Comparison of ENCODE assay signal across 8 cellular contexts in the genomic region with DNA sequence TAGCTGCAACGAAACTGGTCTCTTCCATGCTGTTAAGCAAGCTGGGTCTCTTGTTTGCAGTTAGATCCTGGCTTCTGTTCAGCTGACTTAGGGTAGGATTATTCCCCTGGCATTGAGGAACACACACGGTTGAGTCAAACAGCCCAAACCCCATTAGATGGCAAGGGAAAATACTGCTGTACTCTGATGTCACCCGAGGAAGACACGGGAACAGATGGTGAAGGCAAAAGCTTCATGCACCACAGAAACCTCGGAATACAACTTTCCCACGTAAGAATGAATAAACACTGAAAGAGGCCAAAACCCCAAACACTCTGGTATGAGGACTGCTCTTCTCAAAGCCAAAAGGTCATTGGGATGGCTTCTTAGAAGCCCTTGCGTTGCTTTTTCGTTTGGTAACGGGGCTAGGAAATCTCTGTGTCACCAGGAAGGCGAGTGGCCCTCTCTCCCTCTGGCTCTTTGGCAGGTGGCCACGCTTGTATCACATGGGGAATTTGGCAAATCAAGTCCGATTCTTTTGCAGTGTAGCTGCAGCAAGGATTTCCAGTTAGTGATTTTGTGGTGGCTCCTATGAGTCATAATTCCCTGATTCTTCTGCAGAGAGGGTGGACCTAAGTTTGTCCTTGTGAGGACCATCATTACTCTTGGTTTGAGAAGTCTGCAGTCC. TPM values are rescaled to one million over a fixed set of nuclear protein-coding genes. Genes with fewer than 3 reads are reported as not detected.
DNase-seq lines count a peak whose midpoint lies in the region; ATAC-seq and TF ChIP-seq lines count a peak whose summit lies in the region.

No MANE protein-coding gene starts in this region.

- H3K36me3 Mint-ChIP-seq in activated naive CD4-positive, alpha-beta T cell treated with anti-CD3 and anti-CD28 coated beads, Interleukin-2, amount 50 U/mL, for 24 hours: no peaks in the 10 kb centered on the region
- peaks cover 2% of the 10 kb centered on the region for H3K36me3 Mint-ChIP-seq in activated naive CD4-positive, alpha-beta T cell treated with anti-CD3 and anti-CD28 coated beads, Interleukin-2, amount 10 ng/mL, durations not matched to agents 7 days and 5 days

- H3K27me3 Mint-ChIP-seq in activated naive CD4-positive, alpha-beta T cell treated with anti-CD3 and anti-CD28 coated beads, Interleukin-2, amount 50 U/mL, for 24 hours: no peaks in the 10 kb centered on the region
- peaks cover 11% of the 10 kb centered on the region for H3K27me3 Mint-ChIP-seq in activated naive CD4-positive, alpha-beta T cell treated with anti-CD3 and anti-CD28 coated beads, Interleukin-2, amount 10 ng/mL, durations not matched to agents 7 days and 5 days

- no peaks in the 10 kb centered on the region for H3K79me2 ChIP-seq in mammary epithelial cell (ENCODE audit: insufficient read depth, low read length)

- H4K20me1 ChIP-seq in mammary epithelial cell (ENCODE audit: insufficient read depth, low read length): no peaks in the 10 kb centered on the region

- H3K27me3 ChIP-seq in mammary epithelial cell (ENCODE audit: insufficient read depth, low read length) (no peaks in the 10 kb centered on the region), thyroid gland (no peaks in the 10 kb centered on the region)

- dilution Hi-C loops in mammary epithelial cell (cut with HindIII; ENCODE audit: low sequenced_read_pairs): no loop called here

- H3K36me3 ChIP-seq in mammary epithelial cell (ENCODE audit: insufficient read depth, low read length): no peaks in the 10 kb centered on the region
- H3K36me3 ChIP-seq in thyroid gland: no peaks in the 10 kb centered on the region

- peak in 1 of 2 donors; percentile 33 for TF ChIP-seq POLR2A in thyroid gland (IDR thresholded peaks at IDR 0.05)

- no peaks in the 10 kb centered on the region for H3K9me3 Mint-ChIP-seq in activated naive CD4-positive, alpha-beta T cell treated with anti-CD3 and anti-CD28 coated beads, Interleukin-2, amount 50 U/mL, for 24 hours
- H3K9me3 Mint-ChIP-seq in activated naive CD4-positive, alpha-beta T cell treated with anti-CD3 and anti-CD28 coated beads, Interleukin-2, amount 10 ng/mL, durations not matched to agents 7 days and 5 days: no peaks in the 10 kb centered on the region

- CTCF ChIA-PET in activated naive CD4-positive, alpha-beta T cell treated with anti-CD3 and anti-CD28 coated beads, Interleukin-2, amount 10 ng/mL, durations not matched to agents 7 days and 5 days (lab: Charles Lee): no interaction called here
- CTCF ChIA-PET in mammary epithelial cell (lab: Charles Lee; ENCODE audit: low non-redundant PET): no interaction called here

- H3K4me1 ChIP-seq in mammary epithelial cell (ENCODE audit: insufficient read depth, low read length): peaks cover 12% of the 10 kb centered on the region
- H3K4me1 ChIP-seq in thyroid gland: peaks cover 10 to 12% of the 10 kb centered on the region in 2 donors

- peak overlapping the region; percentile 51 for H2AFZ ChIP-seq in mammary epithelial cell (ENCODE audit: low read depth, low read length)

- H3K9me3 ChIP-seq in mammary epithelial cell (replicated peaks; ENCODE audit: insufficient read depth, low read length): no peaks in the 10 kb centered on the region
- no peaks in the 10 kb centered on the region for H3K9me3 ChIP-seq in thyroid gland

- no peak overlapping the region for H3K9ac ChIP-seq in mammary epithelial cell (ENCODE audit: insufficient read depth, low read length)

- peaks cover 18% of the 10 kb centered on the region for H3K4me1 Mint-ChIP-seq in activated naive CD4-positive, alpha-beta T cell treated with anti-CD3 and anti-CD28 coated beads, Interleukin-2, amount 50 U/mL, for 24 hours
- H3K4me1 Mint-ChIP-seq in activated naive CD4-positive, alpha-beta T cell treated with anti-CD3 and anti-CD28 coated beads, Interleukin-2, amount 10 ng/mL, durations not matched to agents 7 days and 5 days: peaks cover 39% of the 10 kb centered on the region

- H3K4me3 Mint-ChIP-seq in activated naive CD4-positive, alpha-beta T cell treated with anti-CD3 and anti-CD28 coated beads, Interleukin-2, amount 50 U/mL, for 24 hours: no peak overlapping the region
- H3K4me3 Mint-ChIP-seq in activated naive CD4-positive, alpha-beta T cell treated with anti-CD3 and anti-CD28 coated beads, Interleukin-2, amount 10 ng/mL, durations not matched to agents 7 days and 5 days: no peak overlapping the region

- no peak overlapping the region for H3K4me3 ChIP-seq in mammary epithelial cell (replicated peaks in 1 of 3; ENCODE audit: insufficient read depth in 1 of 3, low read depth in 2 of 3, low read length in 3 of 3)
- no peak overlapping the region for H3K4me3 ChIP-seq in thyroid gland (replicated peaks in 1 of 3)

- in situ Hi-C loops in mammary epithelial cell (cut with MboI; ENCODE audit: low sequenced_read_pairs in 2 of 2): no loop called here

- DNase-seq in activated naive CD4-positive, alpha-beta T cell treated with anti-CD3 and anti-CD28 coated beads, Interleukin-2, amount 10 ng/mL, durations not matched to agents 7 days and 5 days: no peak
- DNase-seq in NCI-H2081 (lab: John Stamatoyannopoulos, UW) (peak; percentile 85 to 93), mammary epithelial cell (peak; percentile 83), left colon (peak; percentile 65 to 70), thyroid gland (peak; percentile 87 to 95), UCSD-AML1 (lab: John Stamatoyannopoulos, UW; ENCODE audit: unreplicated experiment) (no peak)

- BruUV-seq in mammary epithelial cell (replicated peaks; lab: Mats Ljungman, UMichigan): no TSS peak

- H3K27ac Mint-ChIP-seq in activated naive CD4-positive, alpha-beta T cell treated with anti-CD3 and anti-CD28 coated beads, Interleukin-2, amount 50 U/mL, for 24 hours: peak overlapping the region; percentile 48
- no peak overlapping the region for H3K27ac Mint-ChIP-seq in activated naive CD4-positive, alpha-beta T cell treated with anti-CD3 and anti-CD28 coated beads, Interleukin-2, amount 10 ng/mL, durations not matched to agents 7 days and 5 days

- ATAC-seq in left colon: no peak
- ATAC-seq in GM19467 (IDR thresholded peaks at IDR 0.05; ENCODE audit: unreplicated experiment): no peak

- WGBS in mammary epithelial cell (ENCODE audit: low coverage, missing lambda C conversion rate): 17% methylated on average over 12 of the region's 12 CpGs
- 16 to 30% methylated on average over 12 of the region's 12 CpGs for WGBS in thyroid gland, 2 donors

- peak overlapping the region; percentile 7 for H3K4me2 ChIP-seq in mammary epithelial cell (ENCODE audit: insufficient read depth, low read depth, low read length)

- intact Hi-C loops in mammary epithelial cell (cut with micrococcal nuclease) (no loop called here), left colon (cut with DNase I, micrococcal nuclease) (no loop called here), thyroid gland (cut with DNase I) (no loop called here)

- H3K27ac ChIP-seq in mammary epithelial cell (ENCODE audit: insufficient read depth, low read depth, low read length): no peak overlapping the region
- H3K27ac ChIP-seq in thyroid gland: peak overlapping the region; percentile 37 to 58 (median 43)

- no peak for TF ChIP-seq CTCF in mammary epithelial cell (conservative IDR thresholded peaks at IDR 0.05 in 1 of 2, IDR thresholded peaks at IDR 0.05 in 1 of 2; ENCODE audit: extremely low read depth in 1 of 2, insufficient read depth in 1 of 2, low read depth in 1 of 2, low read length in 2 of 2)
- no peak for TF ChIP-seq CTCF in thyroid gland (IDR thresholded peaks at IDR 0.05)

RNA-seq across cellular contexts. Expression of gene LYST, which starts 16.7 kb away (rescaled TPM):
- total RNA-seq in mammary epithelial cell (10 to 100 TPM; 27.6 to 50.5 TPM), left colon (10 to 100 TPM; 22.4 to 31.1 TPM), thyroid gland (10 to 100 TPM; 46.8 to 68.4 (median 47.8) TPM)
- polyA plus RNA-seq in mammary epithelial cell: 6.1 TPM
- polyA minus RNA-seq in mammary epithelial cell: 53.0 TPM

Comparison
In these comparisons a context has a peak if more than half of its experiments do, and no peak if none do; other contexts are left out.
1. DNase-seq: peak in NCI-H2081 (2 of 2), mammary epithelial cell (single experiment), left colon (2 of 2) and thyroid gland (2 of 2); none in activated naive CD4-positive, alpha-beta T cell treated with anti-CD3 and anti-CD28 coated beads, Interleukin-2, amount 10 ng/mL, durations not matched to agents 7 days and 5 days (single experiment) and UCSD-AML1 (single experiment).